In the genomic region with DNA sequence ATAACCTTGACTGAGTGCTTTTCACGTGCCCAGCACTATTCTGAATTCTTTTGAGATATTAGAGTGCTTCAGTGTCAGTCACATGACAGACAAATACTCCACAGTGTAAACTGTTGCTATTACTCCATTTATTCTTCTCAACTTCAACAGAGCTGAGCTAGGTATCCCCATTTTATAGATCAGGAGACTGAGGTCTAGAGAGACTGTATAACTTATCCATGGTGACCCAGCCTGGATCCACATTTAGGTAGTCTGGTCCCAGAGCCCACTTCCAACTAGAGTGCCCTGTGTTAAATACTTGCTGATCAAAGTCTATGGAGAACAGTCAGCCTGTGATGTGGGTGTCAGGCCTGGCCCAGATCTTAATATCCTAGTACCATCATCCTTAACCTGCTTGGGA, we compare ENCODE assay signal across 21 cellular contexts. TPM values are rescaled to one million over a fixed set of nuclear protein-coding genes. Genes with fewer than 3 reads are reported as not detected.
DNase-seq lines count a peak whose midpoint lies in the region; ATAC-seq and TF ChIP-seq lines count a peak whose summit lies in the region.
"Had no signal": no experiment of that assay in that cellular context is flagged by ENCODE, and none has a peak within 500 bp of the region (broad histone marks: within the 10 kb centered on the region; RNA-seq: fewer than 3 reads in every experiment).

No MANE protein-coding gene starts in this region.

- H3K36me3 Mint-ChIP-seq in Caco-2 (ENCODE audit: insufficient read depth, unreplicated experiment) (peaks cover 90% of the 10 kb centered on the region), immature natural killer cell (peaks cover 8 to 30% (median 9%) of the 10 kb centered on the region in 3 donors), type B pancreatic cell (peaks cover 28% of the 10 kb centered on the region)

- H3K27ac ChIP-seq in right atrium auricular region (peak overlapping the region; percentile 33 to 58), neuronal stem cell (replicated peaks; ENCODE audit: low read length) (no peak overlapping the region)
- H3K27ac ChIP-seq: GM23248, left lung had no signal

- H3K27ac Mint-ChIP-seq in Caco-2 (ENCODE audit: unreplicated experiment), result peak overlapping the region; percentile 29
- peak overlapping the region; percentile 22 to 73 (median 58) for H3K27ac Mint-ChIP-seq in immature natural killer cell
- H3K27ac Mint-ChIP-seq in type B pancreatic cell, result peak overlapping the region; percentile 35
- H3K27ac Mint-ChIP-seq: IgD-negative memory B cell had no signal

- no peak overlapping the region for H3K14ac ChIP-seq in neuronal stem cell (ENCODE audit: low read length)

- H3K9ac ChIP-seq in neuronal stem cell (ENCODE audit: low read depth, low read length, poor library complexity), result no peak overlapping the region
- H3K9ac ChIP-seq: GM23248 had no signal

- POLR2A ChIA-PET in Caco-2 (lab: Charles Lee), result no interaction called here

- no peak overlapping the region for H2AFZ ChIP-seq in neuronal stem cell (ENCODE audit: low read length)
- H2AFZ ChIP-seq: GM23248 had no signal

- H4K91ac ChIP-seq in neuronal stem cell (ENCODE audit: low read depth, low read length, poor library complexity), result no peak overlapping the region

- H2BK120ac ChIP-seq in neuronal stem cell (ENCODE audit: low read depth, low read length), result no peak overlapping the region

- CTCF ChIA-PET in Caco-2 (lab: Charles Lee), result no interaction called here

- H3K36me3 ChIP-seq in right atrium auricular region (peaks cover 92% of the 10 kb centered on the region), Caco-2 (ENCODE audit: control insufficient read depth, insufficient read depth, low read length) (peaks cover 28% of the 10 kb centered on the region), neuronal stem cell (replicated peaks in 1 of 2; ENCODE audit: control insufficient read depth in 2 of 2, insufficient read depth in 2 of 2, low read length in 2 of 2) (peaks cover 51 to 97% of the 10 kb centered on the region in 2 donors)

- no peak for TF ChIP-seq CTCF in right atrium auricular region (IDR thresholded peaks at IDR 0.05)
- TF ChIP-seq CTCF in Caco-2 (IDR thresholded peaks at IDR 0.05; ENCODE audit: insufficient read depth in 1 of 2, low read depth in 1 of 2, low read length in 1 of 2, severe bottlenecking in 1 of 2, unreplicated experiment in 1 of 2), result no peak
- TF ChIP-seq CTCF in type B pancreatic cell (conservative IDR thresholded peaks at IDR 0.05), result no peak

- intact Hi-C loops in Right ventricle myocardium superior (cut with DNase I), result no loop called here
- intact Hi-C loops in Caco-2 (cut with micrococcal nuclease; ENCODE audit: unreplicated experiment), result loop anchor here (10.0 kb wide), 1 partner anchor 325 kb away; the partner anchor contains the start of gene ACVR2B

- H3K4me3 Mint-ChIP-seq in Caco-2 (ENCODE audit: unreplicated experiment) (no peak overlapping the region), immature natural killer cell (no peak overlapping the region), type B pancreatic cell (no peak overlapping the region)

- H3K9me3 Mint-ChIP-seq in Caco-2 (ENCODE audit: unreplicated experiment), result no peaks in the 10 kb centered on the region
- no peaks in the 10 kb centered on the region for H3K9me3 Mint-ChIP-seq in immature natural killer cell
- no peaks in the 10 kb centered on the region for H3K9me3 Mint-ChIP-seq in type B pancreatic cell
- H3K9me3 Mint-ChIP-seq: brain, IgD-negative memory B cell had no signal

- H3K27me3 Mint-ChIP-seq in Caco-2 (ENCODE audit: insufficient read depth, unreplicated experiment) (no peaks in the 10 kb centered on the region), immature natural killer cell (ENCODE audit: low read depth in 3 of 3) (peaks cover 0 to 2% (median 0%) of the 10 kb centered on the region in 3 donors), type B pancreatic cell (no peaks in the 10 kb centered on the region)
- H3K27me3 Mint-ChIP-seq: IgD-negative memory B cell had no signal

- no peak overlapping the region for H2AK5ac ChIP-seq in neuronal stem cell (ENCODE audit: low read depth, low read length)

- no TSS peak for BruUV-seq in Caco-2 (replicated peaks; lab: Mats Ljungman, UMichigan)

- no CpG with 5 or more reads among the region's 1 CpG for WGBS in neuronal stem cell (ENCODE audit: extremely low coverage in 2 of 2, insufficient read length in 2 of 2, insufficient replicate concordance in 1 of 2), 2 donors

- no peak for DNase-seq in right atrium auricular region (ENCODE audit: low spot score)
- DNase-seq in Right ventricle myocardium superior, result no peak
- DNase-seq in Caco-2, result no peak
- no peak for DNase-seq in immature natural killer cell
- peak; percentile 7 for DNase-seq in type B pancreatic cell (ENCODE audit: extremely low spot score, unreplicated experiment)
- DNase-seq in cortex of kidney (lab: John Stamatoyannopoulos, UW), result no peak
- no peak for DNase-seq in neuronal stem cell (ENCODE audit: low spot score)
- DNase-seq: activated CD4-positive, alpha-beta T cell treated with anti-CD3 and anti-CD28 coated beads for 48 hours; amniotic stem cell; C1 segment of cervical spinal cord; GM23248; NCI-H146; NCI-H2107; stimulated activated CD4-positive, alpha-beta T cell treated with anti-CD3 and anti-CD28 coated beads, Interleukin-4, amount 100 ng/mL, for 4 hours; substantia nigra; trophoblast cell had no signal

- peaks cover 28% of the 10 kb centered on the region for H3K4me1 Mint-ChIP-seq in Caco-2 (ENCODE audit: low read depth, unreplicated experiment)
- H3K4me1 Mint-ChIP-seq in immature natural killer cell, result peaks cover 32 to 52% of the 10 kb centered on the region in 2 donors
- H3K4me1 Mint-ChIP-seq in type B pancreatic cell (ENCODE audit: unreplicated experiment), result peaks cover 18% of the 10 kb centered on the region

- no peak overlapping the region for H3K4me3 ChIP-seq in right atrium auricular region
- H3K4me3 ChIP-seq in Caco-2 (ENCODE audit: low read depth, low read length), result no peak overlapping the region
- H3K4me3 ChIP-seq in neuronal stem cell (ENCODE audit: low read length in 2 of 2), result no peak overlapping the region
- H3K4me3 ChIP-seq: GM23248, left lung had no signal

- H3K79me1 ChIP-seq in neuronal stem cell (ENCODE audit: low read depth, low read length), result no peaks in the 10 kb centered on the region

- H3K4ac ChIP-seq in neuronal stem cell (ENCODE audit: low read length), result no peak overlapping the region

- ATAC-seq in Right ventricle myocardium superior (ENCODE audit: poor library complexity), result no peak
- ATAC-seq: left lung, sciatic nerve had no signal

- no peak overlapping the region for H2BK15ac ChIP-seq in neuronal stem cell (ENCODE audit: low read length)

- H3K4me2 ChIP-seq in neuronal stem cell (ENCODE audit: insufficient read depth, low read length, poor library complexity, severe bottlenecking), result no peak overlapping the region

- no peak overlapping the region for H4K8ac ChIP-seq in neuronal stem cell (ENCODE audit: low read depth, low read length)

- H2BK12ac ChIP-seq in neuronal stem cell (ENCODE audit: low read length), result no peak overlapping the region

- no peak overlapping the region for H3K23ac ChIP-seq in neuronal stem cell (ENCODE audit: low read depth, low read length, poor library complexity)

- H3K18ac ChIP-seq in neuronal stem cell (ENCODE audit: low read length), result no peak overlapping the region

- H3K4me1 ChIP-seq in right atrium auricular region (peaks cover 0 to 50% of the 10 kb centered on the region in 2 donors), Caco-2 (peaks cover 80% of the 10 kb centered on the region), neuronal stem cell (ENCODE audit: control insufficient read depth in 2 of 2, insufficient read depth in 1 of 2, low read depth in 1 of 2, low read length in 2 of 2) (no peaks in the 10 kb centered on the region)

- no peak overlapping the region for H2BK5ac ChIP-seq in neuronal stem cell (ENCODE audit: low read length)

- H3K27me3 ChIP-seq in right atrium auricular region (no peaks in the 10 kb centered on the region), Caco-2 (replicated peaks; ENCODE audit: control insufficient read depth, insufficient read depth, low read length) (no peaks in the 10 kb centered on the region), neuronal stem cell (ENCODE audit: control insufficient read depth in 3 of 3, insufficient read depth in 3 of 3, low read depth in 1 of 3, low read length in 3 of 3) (no peaks in the 10 kb centered on the region)
- H3K27me3 ChIP-seq: left lung, neutrophil had no signal

- H3K9me3 ChIP-seq in right atrium auricular region, result no peaks in the 10 kb centered on the region
- no peaks in the 10 kb centered on the region for H3K9me3 ChIP-seq in Caco-2
- peaks cover 0 to 2% of the 10 kb centered on the region in 2 donors for H3K9me3 ChIP-seq in neuronal stem cell (replicated peaks in 1 of 2; ENCODE audit: control insufficient read depth in 2 of 2, insufficient read depth in 1 of 2, low read depth in 1 of 2, low read length in 2 of 2)
- H3K9me3 ChIP-seq: left lung, neutrophil had no signal

RNA-seq across cellular contexts. Expression of gene ACAA1, which starts 6.7 kb away (rescaled TPM):
- total RNA-seq in right atrium auricular region, result 10 to 100 TPM; 50.9 to 74.0 TPM
- 111 TPM for total RNA-seq in Right ventricle myocardium superior
- 127 and 139 TPM in 2 replicates for total RNA-seq in Caco-2 (2022)
- polyA plus RNA-seq in immature natural killer cell, result 100 to 1,000 TPM in 1 of 3 donors, 10 to 100 TPM in 2; 74.8 to 113 (median 82.8) TPM
- 81.2 and 118 TPM in 2 replicates for total RNA-seq in type B pancreatic cell (ENCODE audit: low replicate concordance)
- 11.6 TPM for polyA plus RNA-seq in neuronal stem cell (2013, experiment 1 of 2)
- 11.5 TPM for polyA plus RNA-seq in neuronal stem cell (2013, experiment 2 of 2)

RNA-seq across cellular contexts. Expression of gene MYD88, which starts 8.2 kb away (rescaled TPM):
- total RNA-seq in right atrium auricular region (10 to 100 TPM in 1 of 2 donors, 1 to 10 TPM in 1; 7.1 to 14.3 TPM), Right ventricle myocardium superior (7.3 TPM), Caco-2 (2022) (21.2 and 22.3 TPM in 2 replicates), type B pancreatic cell (ENCODE audit: low replicate concordance) (31.1 and 55.6 TPM in 2 replicates)
- 100 to 1,000 TPM in 2 of 3 donors, 10 to 100 TPM in 1; 94.0 to 205 (median 129) TPM for polyA plus RNA-seq in immature natural killer cell
- 20.8 TPM for polyA plus RNA-seq in neuronal stem cell (2013, experiment 1 of 2)
- 20.5 TPM for polyA plus RNA-seq in neuronal stem cell (2013, experiment 2 of 2)

RNA-seq across cellular contexts. Expression of gene OXSR1, which starts 35.1 kb away (rescaled TPM):
- 10 to 100 TPM; 25.8 to 27.2 TPM for total RNA-seq in right atrium auricular region
- 24.0 TPM for total RNA-seq in Right ventricle myocardium superior
- total RNA-seq in Caco-2 (2022), result 39.2 and 39.3 TPM in 2 replicates
- 10 to 100 TPM; 13.1 to 16.1 (median 13.5) TPM for polyA plus RNA-seq in immature natural killer cell
- 41.1 and 51.1 TPM in 2 replicates for total RNA-seq in type B pancreatic cell (ENCODE audit: low replicate concordance)
- polyA plus RNA-seq in neuronal stem cell (2013, experiment 1 of 2), result 34.0 TPM
- 33.5 TPM for polyA plus RNA-seq in neuronal stem cell (2013, experiment 2 of 2)
